Comparison of ENCODE assay signal across 15 cellular contexts in genomic region chr3:72299321-72299802, GRCh38.
A peak's percentile ranks its signal among the peaks of the same experiment; 100 is the strongest.
DNase-seq lines count a peak whose midpoint lies in the region; ATAC-seq and TF ChIP-seq lines count a peak whose summit lies in the region.
"Had no signal": no experiment of that assay in that cellular context is flagged by ENCODE, and none has a peak within 500 bp of the region (broad histone marks: within the 10 kb centered on the region; RNA-seq: fewer than 3 reads in every experiment).

No MANE protein-coding gene starts in this region.

- no peak for ATAC-seq in HG03439 (IDR thresholded peaks at IDR 0.05; ENCODE audit: unreplicated experiment)
- ATAC-seq: activated CD8-positive, alpha-beta T cell treated with anti-CD3 and anti-CD28 coated beads, Interleukin-2, amount 10 ng/mL, durations not matched to agents 7 days and 5 days had no signal

- peaks cover 38% of the 10 kb centered on the region for H3K4me1 Mint-ChIP-seq in mesothelial cell of epicardium
- H3K4me1 Mint-ChIP-seq: CD8-positive, alpha-beta memory T cell had no signal

- no peak overlapping the region for H3K4me3 ChIP-seq in cardiac fibroblast (replicated peaks in 1 of 2; ENCODE audit: low read depth in 2 of 2, low read length in 2 of 2)
- H3K4me3 ChIP-seq: Peyer's patch had no signal

- H3K9me3 Mint-ChIP-seq in mesothelial cell of epicardium = no peaks in the 10 kb centered on the region
- H3K9me3 Mint-ChIP-seq: nephron had no signal

- peaks cover 9% of the 10 kb centered on the region for H3K27me3 Mint-ChIP-seq in mesothelial cell of epicardium (ENCODE audit: low read depth)

- H3K36me3 Mint-ChIP-seq in mesothelial cell of epicardium = no peaks in the 10 kb centered on the region
- H3K36me3 Mint-ChIP-seq: CD8-positive, alpha-beta memory T cell had no signal

- no peak overlapping the region for H3K4me3 Mint-ChIP-seq in mesothelial cell of epicardium
- H3K4me3 Mint-ChIP-seq: activated CD8-positive, alpha-beta T cell treated with anti-CD3 and anti-CD28 coated beads, Interleukin-2, amount 10 ng/mL, durations not matched to agents 7 days and 5 days; CD8-positive, alpha-beta memory T cell; nephron had no signal

- peak; percentile 41 for DNase-seq in GM03348 (ENCODE audit: low spot score)
- peak; percentile 67 for DNase-seq in NCI-H345 (lab: John Stamatoyannopoulos, UW)
- DNase-seq in cardiac fibroblast (ENCODE audit: low read depth in 2 of 2) = peak; percentile 73 to 81
- DNase-seq in mesothelial cell of epicardium (ENCODE audit: low spot score in 2 of 2, unreplicated experiment in 2 of 2) = no peak
- no peak for DNase-seq in retina
- DNase-seq in stimulated activated naive CD4-positive, alpha-beta T cell (lab: John Stamatoyannopoulos, UW) = no peak
- DNase-seq: activated CD8-positive, alpha-beta T cell treated with anti-CD3 and anti-CD28 coated beads, Interleukin-2, amount 10 ng/mL, durations not matched to agents 7 days and 5 days; activated naive CD4-positive, alpha-beta T cell treated with Interleukin-2 at 50 U/mL for 16 hours; CD8-positive, alpha-beta memory T cell; MM.1S; NCI-H510A; Peyer's patch; T-helper 9 cell had no signal

- TF ChIP-seq CTCF in cardiac fibroblast (IDR thresholded peaks at IDR 0.05; ENCODE audit: low read depth, low read length) (no peak), mesothelial cell of epicardium (IDR thresholded peaks at IDR 0.05; ENCODE audit: unreplicated experiment) (no peak)

- peak overlapping the region; percentile 68 for H3K27ac Mint-ChIP-seq in mesothelial cell of epicardium
- H3K27ac Mint-ChIP-seq: activated CD8-positive, alpha-beta T cell treated with anti-CD3 and anti-CD28 coated beads, Interleukin-2, amount 10 ng/mL, durations not matched to agents 7 days and 5 days; nephron had no signal

Comparison
In these comparisons a context has a peak if more than half of its experiments do, and no peak if none do; other contexts are left out.
1. DNase-seq: peak in GM03348 (single experiment), NCI-H345 (single experiment) and cardiac fibroblast (2 of 2); none in mesothelial cell of epicardium (0 of 2), retina (single experiment) and stimulated activated naive CD4-positive, alpha-beta T cell (0 of 6).